23 cellular contexts compared by ENCODE assay signal in genomic region chr6:31877125-31877650, GRCh38. TPM values are rescaled to one million over a fixed set of nuclear protein-coding genes. Genes with fewer than 3 reads are reported as not detected.
DNase-seq lines count a peak whose midpoint lies in the region; ATAC-seq, FAIRE-seq and TF ChIP-seq lines count a peak whose summit lies in the region.
"Had no signal": no experiment of that assay in that cellular context is flagged by ENCODE, and none has a peak within 500 bp of the region (broad histone marks: within the 10 kb centered on the region; RNA-seq: fewer than 3 reads in every experiment).

No MANE protein-coding gene starts in this region.

- FAIRE-seq in kidney (lab: Jason Lieb, UNC), result no peak

- peak overlapping the region; percentile 58 for H3K4me2 ChIP-seq in PC-9
- H3K4me2 ChIP-seq: smooth muscle cell had no signal

- DNase-seq in PC-9, result no peak
- peak; percentile 59 for DNase-seq in kidney
- no peak for DNase-seq in progenitor cell of endocrine pancreas (ENCODE audit: low spot score, unreplicated experiment)
- no peak for DNase-seq in NAMALWA (ENCODE audit: low spot score)
- no peak for DNase-seq in GM19240 (ENCODE audit: insufficient read length, low spot score)
- DNase-seq in ACHN, result no peak
- DNase-seq: activated B cell treated with CpG ODN at 0.5 μM for 24 hours; activated CD8-positive, alpha-beta T cell treated with anti-CD3 and anti-CD28 coated beads for 36 hours; activated naive CD4-positive, alpha-beta T cell treated with anti-CD3 and anti-CD28 coated beads for 36 hours; activated T-cell treated with anti-CD3 and anti-CD28 coated beads, Interleukin-2, amount 50 U/mL, for 4 hours; CD8-positive, alpha-beta memory T cell; cerebellar nuclear complex; naive B cell; NCI-H1436; NCI-H526; OCI-M1; stimulated activated CD4-positive, alpha-beta T cell treated with anti-CD3 and anti-CD28 coated beads, Interleukin-4, amount 100 ng/mL, for 24 hours had no signal

- TF ChIP-seq CTCF in C4-2B (conservative IDR thresholded peaks at IDR 0.05) (no peak), PC-9 (conservative IDR thresholded peaks at IDR 0.05) (no peak), kidney (IDR thresholded peaks at IDR 0.05; ENCODE audit: borderline replicate concordance, extremely low read depth, insufficient read depth) (no peak), progenitor cell of endocrine pancreas (IDR thresholded peaks at IDR 0.05; ENCODE audit: unreplicated experiment) (no peak)

- H3K27me3 Mint-ChIP-seq in progenitor cell of endocrine pancreas, result no peaks in the 10 kb centered on the region
- H3K27me3 Mint-ChIP-seq: activated B cell treated with CpG ODN at 0.5 μM for 24 hours; activated CD8-positive, alpha-beta T cell treated with anti-CD3 and anti-CD28 coated beads for 36 hours; CD8-positive, alpha-beta memory T cell had no signal

- peaks cover 31% of the 10 kb centered on the region for H3F3A ChIP-seq in PC-9 (ENCODE audit: insufficient read depth, low read depth)

- no peak overlapping the region for H2AFZ ChIP-seq in PC-9

- in situ Hi-C loops in ACHN (cut with HindIII; ENCODE audit: low pct_ligation_motif_present, low pct_unique_long_range_greater_than_20kb, low sequenced_read_pairs), result no loop called here

- no peaks in the 10 kb centered on the region for H3K27me3 ChIP-seq in PC-9 (ENCODE audit: insufficient read depth, low read depth)
- H3K27me3 ChIP-seq: ascending aorta had no signal

- no peak overlapping the region for H3K4me3 ChIP-seq in PC-9
- H3K4me3 ChIP-seq in kidney (ENCODE audit: low read length in 2 of 2), result peak overlapping the region; percentile 30 to 56
- H3K4me3 ChIP-seq: ascending aorta had no signal

- H3K79me2 ChIP-seq in PC-9 (ENCODE audit: low read depth), result no peaks in the 10 kb centered on the region

- H3K27ac ChIP-seq in C4-2B (peak overlapping the region; percentile 86), PC-9 (no peak overlapping the region), kidney (ENCODE audit: low read depth in 2 of 2, low read length in 2 of 2) (peak overlapping the region; percentile 45 to 69)
- H3K27ac ChIP-seq: ascending aorta had no signal

- H3K4me1 ChIP-seq in PC-9 (replicated peaks; ENCODE audit: insufficient read depth) (peaks cover 35% of the 10 kb centered on the region), kidney (ENCODE audit: control insufficient read depth in 1 of 2, insufficient read depth in 1 of 2, low read depth in 1 of 2, low read length in 2 of 2) (peaks cover 0 to 6% of the 10 kb centered on the region in 2 donors)
- H3K4me1 ChIP-seq: ascending aorta had no signal

- H3K9me3 ChIP-seq in PC-9 (ENCODE audit: insufficient read depth, low read depth) (no peaks in the 10 kb centered on the region), kidney (ENCODE audit: control insufficient read depth in 1 of 2, low read length in 2 of 2) (no peaks in the 10 kb centered on the region)
- H3K9me3 ChIP-seq: ascending aorta had no signal

- peak overlapping the region; percentile 91 for H3K27ac Mint-ChIP-seq in progenitor cell of endocrine pancreas
- H3K27ac Mint-ChIP-seq: activated B cell treated with CpG ODN at 0.5 μM for 24 hours; activated CD8-positive, alpha-beta T cell treated with anti-CD3 and anti-CD28 coated beads for 36 hours; activated naive CD4-positive, alpha-beta T cell treated with anti-CD3 and anti-CD28 coated beads for 36 hours; T-helper 2 cell treated with Interferon-gamma antibody and Interleukin-4, amounts not matched to agents 5 μg/mL and 100 μg/mL, for 36 hours had no signal

- no peaks in the 10 kb centered on the region for H3K9me2 ChIP-seq in PC-9 (ENCODE audit: insufficient read depth)

- CTCF ChIA-PET in PC-9 (lab: Charles Lee), result interaction anchor here (0.6 kb wide), 1 partner anchor 10 kb away, joined by 3 read pairs; no protein-coding TSS in a partner anchor

- H3K4me3 Mint-ChIP-seq in progenitor cell of endocrine pancreas (ENCODE audit: low read depth), result no peak overlapping the region
- H3K4me3 Mint-ChIP-seq: activated B cell treated with CpG ODN at 0.5 μM for 24 hours; activated CD8-positive, alpha-beta T cell treated with anti-CD3 and anti-CD28 coated beads for 36 hours; activated naive CD4-positive, alpha-beta T cell treated with anti-CD3 and anti-CD28 coated beads for 36 hours; activated T-cell treated with anti-CD3 and anti-CD28 coated beads, Interleukin-2, amount 50 U/mL, for 4 hours; CD8-positive, alpha-beta memory T cell; naive B cell; T-helper 2 cell treated with Interferon-gamma antibody and Interleukin-4, amounts not matched to agents 5 μg/mL and 100 μg/mL, for 36 hours had no signal

- no peak for ATAC-seq in GM19023 (IDR thresholded peaks at IDR 0.05; ENCODE audit: unreplicated experiment)
- ATAC-seq: activated CD8-positive, alpha-beta T cell treated with anti-CD3 and anti-CD28 coated beads for 36 hours; activated T-cell treated with anti-CD3 and anti-CD28 coated beads, Interleukin-2, amount 50 U/mL, for 4 hours had no signal

- H4K20me1 ChIP-seq in PC-9 (ENCODE audit: insufficient read depth), result no peaks in the 10 kb centered on the region

- peaks cover 17% of the 10 kb centered on the region for H3K4me1 Mint-ChIP-seq in progenitor cell of endocrine pancreas (ENCODE audit: low read depth)
- H3K4me1 Mint-ChIP-seq: activated B cell treated with CpG ODN at 0.5 μM for 24 hours; CD8-positive, alpha-beta memory T cell had no signal

- H3K9me3 Mint-ChIP-seq in progenitor cell of endocrine pancreas (ENCODE audit: low read depth), result no peaks in the 10 kb centered on the region
- H3K9me3 Mint-ChIP-seq: activated B cell treated with CpG ODN at 0.5 μM for 24 hours; activated CD8-positive, alpha-beta T cell treated with anti-CD3 and anti-CD28 coated beads for 36 hours; activated naive CD4-positive, alpha-beta T cell treated with anti-CD3 and anti-CD28 coated beads for 36 hours; activated T-cell treated with anti-CD3 and anti-CD28 coated beads, Interleukin-2, amount 50 U/mL, for 4 hours; CD8-positive, alpha-beta memory T cell; naive B cell; T-helper 2 cell treated with Interferon-gamma antibody and Interleukin-4, amounts not matched to agents 5 μg/mL and 100 μg/mL, for 36 hours had no signal

- H3K36me3 ChIP-seq in PC-9 (ENCODE audit: low read depth) (no peaks in the 10 kb centered on the region), kidney (ENCODE audit: control insufficient read depth in 1 of 2, insufficient read depth in 2 of 2, low read length in 2 of 2) (peaks cover 11 to 18% of the 10 kb centered on the region in 2 donors)

- POLR2A ChIA-PET in PC-9 (lab: Charles Lee; ENCODE audit: unreplicated experiment), result no interaction called here

- no TSS peak for BruUV-seq in PC-9 (replicated peaks; lab: Mats Ljungman, UMichigan)

- intact Hi-C loops in PC-9 (cut with micrococcal nuclease; ENCODE audit: unreplicated experiment), result loop anchor here (5.0 to 10.0 kb wide), 2 partner anchors 45 to 192 kb away; partner anchors contain the start of gene LY6G5C
- intact Hi-C loops in kidney (cut with DNase I), result no loop called here

- no peak overlapping the region for H3K9ac ChIP-seq in kidney (ENCODE audit: low read length in 2 of 2)

- H3K36me3 Mint-ChIP-seq in progenitor cell of endocrine pancreas (ENCODE audit: insufficient read depth), result peaks cover 14% of the 10 kb centered on the region

RNA-seq across cellular contexts. Expression of gene SLC44A4, which starts 1.6 kb away (rescaled TPM):
- 44.4 and 44.9 TPM in 2 replicates for total RNA-seq in PC-9 (2021)
- total RNA-seq in kidney, result 137 TPM
- polyA plus RNA-seq in kidney (ENCODE audit: insufficient read depth, low read depth, low replicate concordance), result 37.4 TPM
- 17.5 and 19.1 TPM in 2 replicates for total RNA-seq in progenitor cell of endocrine pancreas
- total RNA-seq: activated B cell treated with CpG ODN at 0.5 μM for 24 hours; activated CD8-positive, alpha-beta T cell treated with anti-CD3 and anti-CD28 coated beads for 36 hours; ascending aorta; CD8-positive, alpha-beta memory T cell; SK-MEL-5 had no signal
- polyA plus RNA-seq: CD8-positive, alpha-beta memory T cell had no signal

RNA-seq across cellular contexts. Expression of gene NEU1, which starts 14.6 kb away (rescaled TPM):
- total RNA-seq in PC-9 (2021) (23.1 and 23.4 TPM in 2 replicates), kidney (66.9 TPM), progenitor cell of endocrine pancreas (52.4 and 57.4 TPM in 2 replicates)
- polyA plus RNA-seq in kidney (ENCODE audit: insufficient read depth, low read depth, low replicate concordance), result 131 TPM

RNA-seq across cellular contexts. Expression of gene EHMT2, which starts 20.3 kb away (rescaled TPM):
- total RNA-seq in PC-9 (2021), result 57.3 and 68.3 TPM in 2 replicates
- total RNA-seq in kidney, result 40.5 TPM
- polyA plus RNA-seq in kidney (ENCODE audit: insufficient read depth, low read depth, low replicate concordance), result 35.3 TPM
- total RNA-seq in progenitor cell of endocrine pancreas, result 161 and 175 TPM in 2 replicates

RNA-seq across cellular contexts. Expression of gene ZBTB12, which starts 24.7 kb away (rescaled TPM):
- 16.2 and 20.3 TPM in 2 replicates for total RNA-seq in PC-9 (2021)
- total RNA-seq in kidney, result 3.4 TPM
- 2.5 TPM for polyA plus RNA-seq in kidney (ENCODE audit: insufficient read depth, low read depth, low replicate concordance)
- total RNA-seq in progenitor cell of endocrine pancreas, result 47.1 and 55.5 TPM in 2 replicates
- polyA plus RNA-seq: CD8-positive, alpha-beta memory T cell; smooth muscle cell had no signal

RNA-seq across cellular contexts. Expression of gene HSPA1B, which starts 49.6 kb away (rescaled TPM):
- total RNA-seq in PC-9 (2021), result 334 and 340 TPM in 2 replicates
- total RNA-seq in kidney, result 142 TPM
- 175 TPM for polyA plus RNA-seq in kidney (ENCODE audit: insufficient read depth, low read depth, low replicate concordance)
- total RNA-seq in progenitor cell of endocrine pancreas, result 152 and 165 TPM in 2 replicates
